ENCODE assay signal across 1 cellular context in genomic region chr19:16078311-16078758, GRCh38.
A peak's percentile ranks its signal among the peaks of the same experiment; 100 is the strongest.
TF ChIP-seq lines count a peak whose summit lies in the region.

No MANE protein-coding gene starts in this region.

TF ChIP-seq in HepG2, 621 proteins besides CTCF, POLR2A, EP300 and RAD21 (continued from another document):
- TF ChIP-seq, protein P1, sequence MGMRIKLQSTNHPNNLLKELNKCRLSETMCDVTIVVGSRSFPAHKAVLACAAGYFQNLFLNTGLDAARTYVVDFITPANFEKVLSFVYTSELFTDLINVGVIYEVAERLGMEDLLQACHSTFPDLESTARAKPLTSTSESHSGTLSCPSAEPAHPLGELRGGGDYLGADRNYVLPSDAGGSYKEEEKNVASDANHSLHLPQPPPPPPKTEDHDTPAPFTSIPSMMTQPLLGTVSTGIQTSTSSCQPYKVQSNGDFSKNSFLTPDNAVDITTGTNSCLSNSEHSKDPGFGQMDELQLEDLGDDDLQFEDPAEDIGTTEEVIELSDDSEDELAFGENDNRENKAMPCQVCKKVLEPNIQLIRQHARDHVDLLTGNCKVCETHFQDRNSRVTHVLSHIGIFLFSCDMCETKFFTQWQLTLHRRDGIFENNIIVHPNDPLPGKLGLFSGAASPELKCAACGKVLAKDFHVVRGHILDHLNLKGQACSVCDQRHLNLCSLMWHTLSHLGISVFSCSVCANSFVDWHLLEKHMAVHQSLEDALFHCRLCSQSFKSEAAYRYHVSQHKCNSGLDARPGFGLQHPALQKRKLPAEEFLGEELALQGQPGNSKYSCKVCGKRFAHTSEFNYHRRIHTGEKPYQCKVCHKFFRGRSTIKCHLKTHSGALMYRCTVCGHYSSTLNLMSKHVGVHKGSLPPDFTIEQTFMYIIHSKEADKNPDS (CRISPR knock-in tag; IDR thresholded peaks at IDR 0.05) = no peak
- TF ChIP-seq, protein P2, sequence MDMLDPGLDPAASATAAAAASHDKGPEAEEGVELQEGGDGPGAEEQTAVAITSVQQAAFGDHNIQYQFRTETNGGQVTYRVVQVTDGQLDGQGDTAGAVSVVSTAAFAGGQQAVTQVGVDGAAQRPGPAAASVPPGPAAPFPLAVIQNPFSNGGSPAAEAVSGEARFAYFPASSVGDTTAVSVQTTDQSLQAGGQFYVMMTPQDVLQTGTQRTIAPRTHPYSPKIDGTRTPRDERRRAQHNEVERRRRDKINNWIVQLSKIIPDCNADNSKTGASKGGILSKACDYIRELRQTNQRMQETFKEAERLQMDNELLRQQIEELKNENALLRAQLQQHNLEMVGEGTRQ (IDR thresholded peaks at IDR 0.05; ENCODE audit: low read depth, low read length) = no peak
- TF ChIP-seq, protein P2 (CRISPR knock-in tag; IDR thresholded peaks at IDR 0.05; ENCODE audit: borderline replicate concordance) = 0 out of 2 replicates have a peak, but pooled peaks have one; percentile 7
- TF ChIP-seq CBX2 (IDR thresholded peaks at IDR 0.05; ENCODE audit: low read depth, low read length) (no peak), CBX2 (CRISPR knock-in tag; IDR thresholded peaks at IDR 0.05; ENCODE audit: low read depth) (no peak), ETV5 (CRISPR knock-in tag; IDR thresholded peaks at IDR 0.05; ENCODE audit: borderline replicate concordance) (no peak), ZNF878 (CRISPR knock-in tag; IDR thresholded peaks at IDR 0.05) (no peak), TCF12 (IDR thresholded peaks at IDR 0.05) (no peak), TCF12 (CRISPR knock-in tag; IDR thresholded peaks at IDR 0.05) (no peak), TAF1 (CRISPR knock-in tag; IDR thresholded peaks at IDR 0.05) (no peak), ZNF7 (CRISPR knock-in tag; IDR thresholded peaks at IDR 0.05) (no peak), ZNF687 (CRISPR knock-in tag; IDR thresholded peaks at IDR 0.05) (0 out of 2 replicates have a peak, but pooled peaks have one; percentile 25), ATF7-NPFF (CRISPR knock-in tag; IDR thresholded peaks at IDR 0.05; ENCODE audit: low read depth) (no peak), HIC2 (CRISPR knock-in tag; IDR thresholded peaks at IDR 0.05; ENCODE audit: low read depth) (no peak)
- TF ChIP-seq, protein P3, sequence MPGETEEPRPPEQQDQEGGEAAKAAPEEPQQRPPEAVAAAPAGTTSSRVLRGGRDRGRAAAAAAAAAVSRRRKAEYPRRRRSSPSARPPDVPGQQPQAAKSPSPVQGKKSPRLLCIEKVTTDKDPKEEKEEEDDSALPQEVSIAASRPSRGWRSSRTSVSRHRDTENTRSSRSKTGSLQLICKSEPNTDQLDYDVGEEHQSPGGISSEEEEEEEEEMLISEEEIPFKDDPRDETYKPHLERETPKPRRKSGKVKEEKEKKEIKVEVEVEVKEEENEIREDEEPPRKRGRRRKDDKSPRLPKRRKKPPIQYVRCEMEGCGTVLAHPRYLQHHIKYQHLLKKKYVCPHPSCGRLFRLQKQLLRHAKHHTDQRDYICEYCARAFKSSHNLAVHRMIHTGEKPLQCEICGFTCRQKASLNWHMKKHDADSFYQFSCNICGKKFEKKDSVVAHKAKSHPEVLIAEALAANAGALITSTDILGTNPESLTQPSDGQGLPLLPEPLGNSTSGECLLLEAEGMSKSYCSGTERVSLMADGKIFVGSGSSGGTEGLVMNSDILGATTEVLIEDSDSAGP (CRISPR knock-in tag; IDR thresholded peaks at IDR 0.05; ENCODE audit: borderline replicate concordance) = no peak
- TF ChIP-seq, protein P4, sequence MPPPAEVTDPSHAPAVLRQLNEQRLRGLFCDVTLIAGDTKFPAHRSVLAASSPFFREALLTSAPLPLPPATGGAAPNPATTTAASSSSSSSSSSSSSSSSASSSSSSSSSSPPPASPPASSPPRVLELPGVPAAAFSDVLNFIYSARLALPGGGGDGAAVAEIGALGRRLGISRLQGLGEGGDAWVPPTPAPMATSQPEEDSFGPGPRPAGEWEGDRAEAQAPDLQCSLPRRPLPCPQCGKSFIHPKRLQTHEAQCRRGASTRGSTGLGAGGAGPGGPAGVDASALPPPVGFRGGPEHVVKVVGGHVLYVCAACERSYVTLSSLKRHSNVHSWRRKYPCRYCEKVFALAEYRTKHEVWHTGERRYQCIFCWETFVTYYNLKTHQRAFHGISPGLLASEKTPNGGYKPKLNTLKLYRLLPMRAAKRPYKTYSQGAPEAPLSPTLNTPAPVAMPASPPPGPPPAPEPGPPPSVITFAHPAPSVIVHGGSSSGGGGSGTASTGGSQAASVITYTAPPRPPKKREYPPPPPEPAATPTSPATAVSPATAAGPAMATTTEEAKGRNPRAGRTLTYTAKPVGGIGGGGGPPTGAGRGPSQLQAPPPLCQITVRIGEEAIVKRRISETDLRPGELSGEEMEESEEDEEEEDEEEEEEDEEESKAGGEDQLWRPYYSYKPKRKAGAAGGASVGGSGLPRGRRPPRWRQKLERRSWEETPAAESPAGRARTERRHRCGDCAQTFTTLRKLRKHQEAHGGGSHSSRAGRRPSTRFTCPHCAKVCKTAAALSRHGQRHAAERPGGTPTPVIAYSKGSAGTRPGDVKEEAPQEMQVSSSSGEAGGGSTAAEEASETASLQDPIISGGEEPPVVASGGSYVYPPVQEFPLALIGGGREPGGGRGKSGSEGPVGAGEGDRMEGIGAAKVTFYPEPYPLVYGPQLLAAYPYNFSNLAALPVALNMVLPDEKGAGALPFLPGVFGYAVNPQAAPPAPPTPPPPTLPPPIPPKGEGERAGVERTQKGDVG (CRISPR knock-in tag; IDR thresholded peaks at IDR 0.05; ENCODE audit: borderline replicate concordance) = no peak
